In genomic region chr20:57427239-57428127, GRCh38 we compare ENCODE assay signal across 18 cellular contexts.
"Had no signal": no experiment of that assay in that cellular context is flagged by ENCODE, and none has a peak within 500 bp of the region (broad histone marks: within the 10 kb centered on the region; RNA-seq: fewer than 3 reads in every experiment).

No MANE protein-coding gene starts in this region.

- H3K27ac Mint-ChIP-seq: activated CD8-positive, alpha-beta T cell treated with anti-CD3 and anti-CD28 coated beads, Interleukin-2, amount 10 ng/mL, durations not matched to agents 7 days and 5 days; activated naive CD4-positive, alpha-beta T cell treated with anti-CD3 and anti-CD28 coated beads, Interleukin-2, amount 50 U/mL, for 24 hours; activated T-helper 1 cell treated with anti-CD3 and anti-CD28 coated beads, Interleukin-12 subunit alpha, Interleukin-12 subunit beta, Interleukin-2, Interleukin-4 antibody, amounts not matched to agents 30 ng/mL and 10 ng/mL and 1 ng/mL, durations not matched to agents 14 hours and 24 hours and 36 hours; dendritic cell treated with granulocyte-macrophage colony-stimulating factor and Interleukin-4, amounts not matched to agents 40 ng/mL and 50 ng/mL, for 4 days; natural killer cell; progenitor cell of endocrine pancreas; stimulated activated naive CD8-positive, alpha-beta T cell treated with anti-CD3 and anti-CD28 coated beads, Interleukin-15, amount 100 ng/mL, for 72 hours; T-helper 17 cell had no signal

- H3K4me3 ChIP-seq: body of pancreas, suprapubic skin, transverse colon, vagina had no signal

- H3K9me3 Mint-ChIP-seq: activated naive CD4-positive, alpha-beta T cell treated with anti-CD3 and anti-CD28 coated beads, Interleukin-2, amount 50 U/mL, for 24 hours; activated T-helper 1 cell treated with anti-CD3 and anti-CD28 coated beads, Interleukin-12 subunit alpha, Interleukin-12 subunit beta, Interleukin-2, Interleukin-4 antibody, amounts not matched to agents 30 ng/mL and 10 ng/mL and 1 ng/mL, durations not matched to agents 14 hours and 24 hours and 36 hours; dendritic cell treated with granulocyte-macrophage colony-stimulating factor and Interleukin-4, amounts not matched to agents 40 ng/mL and 50 ng/mL, for 4 days; natural killer cell; stimulated activated naive CD8-positive, alpha-beta T cell treated with anti-CD3 and anti-CD28 coated beads, Interleukin-15, amount 100 ng/mL, for 72 hours had no signal

- ATAC-seq: activated CD8-positive, alpha-beta T cell treated with anti-CD3 and anti-CD28 coated beads, Interleukin-2, amount 10 ng/mL, durations not matched to agents 7 days and 5 days; natural killer cell; stimulated activated naive CD8-positive, alpha-beta T cell treated with anti-CD3 and anti-CD28 coated beads, Interleukin-15, amount 100 ng/mL, for 72 hours; T-helper 17 cell had no signal

- H3K9me3 ChIP-seq: body of pancreas, suprapubic skin, transverse colon, vagina had no signal

- H3K27me3 ChIP-seq: body of pancreas, transverse colon, vagina had no signal

- H3K4me3 Mint-ChIP-seq: activated CD8-positive, alpha-beta T cell treated with anti-CD3 and anti-CD28 coated beads, Interleukin-2, amount 10 ng/mL, durations not matched to agents 7 days and 5 days; activated naive CD4-positive, alpha-beta T cell treated with anti-CD3 and anti-CD28 coated beads, Interleukin-2, amount 50 U/mL, for 24 hours; activated T-helper 1 cell treated with anti-CD3 and anti-CD28 coated beads, Interleukin-12 subunit alpha, Interleukin-12 subunit beta, Interleukin-2, Interleukin-4 antibody, amounts not matched to agents 30 ng/mL and 10 ng/mL and 1 ng/mL, durations not matched to agents 14 hours and 24 hours and 36 hours; dendritic cell treated with granulocyte-macrophage colony-stimulating factor and Interleukin-4, amounts not matched to agents 40 ng/mL and 50 ng/mL, for 4 days; natural killer cell; T-helper 17 cell had no signal

- H3K36me3 ChIP-seq: suprapubic skin, transverse colon, vagina had no signal

- H3K36me3 Mint-ChIP-seq: activated naive CD4-positive, alpha-beta T cell treated with anti-CD3 and anti-CD28 coated beads, Interleukin-2, amount 50 U/mL, for 24 hours; natural killer cell had no signal

- DNase-seq: activated CD4-positive, alpha-beta T cell treated with anti-CD3 and anti-CD28 coated beads for 48 hours; activated CD8-positive, alpha-beta T cell treated with anti-CD3 and anti-CD28 coated beads, Interleukin-2, amount 10 ng/mL, durations not matched to agents 7 days and 5 days; activated gamma-delta T cell; effector CD4-positive, alpha-beta T cell; erythroblast; foreskin fibroblast; natural killer cell; retina; stimulated activated naive CD8-positive, alpha-beta T cell treated with anti-CD3 and anti-CD28 coated beads, Interleukin-15, amount 100 ng/mL, for 72 hours; T-helper 17 cell; transverse colon had no signal

- H3K27me3 Mint-ChIP-seq: activated naive CD4-positive, alpha-beta T cell treated with anti-CD3 and anti-CD28 coated beads, Interleukin-2, amount 50 U/mL, for 24 hours; stimulated activated naive CD8-positive, alpha-beta T cell treated with anti-CD3 and anti-CD28 coated beads, Interleukin-15, amount 100 ng/mL, for 72 hours; T-helper 17 cell had no signal

- H3K27ac ChIP-seq: suprapubic skin, transverse colon, vagina had no signal
